ENCODE assay signal across 8 cellular contexts in the genomic region with DNA sequence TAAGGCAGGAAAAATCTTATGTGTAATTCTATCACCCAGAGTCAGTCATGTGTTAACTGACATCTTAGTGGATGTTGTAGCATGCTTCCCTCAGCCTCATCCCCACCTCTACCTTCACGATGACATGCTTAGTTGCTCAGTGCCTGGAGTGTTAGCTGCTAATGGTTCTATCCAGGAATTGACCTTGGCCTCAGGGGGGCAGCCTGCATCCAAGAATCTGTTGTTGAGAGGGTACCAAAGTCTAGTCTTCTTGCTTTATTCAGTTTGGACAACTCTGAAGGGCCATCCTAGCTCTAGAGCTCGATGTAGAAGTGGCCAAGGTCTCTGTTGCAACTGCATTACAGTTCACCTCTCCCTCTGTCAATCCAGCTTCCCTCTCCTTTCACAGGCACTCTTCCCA.
A peak's percentile ranks its signal among the peaks of the same experiment; 100 is the strongest.
DNase-seq lines count a peak whose midpoint lies in the region; ATAC-seq and TF ChIP-seq lines count a peak whose summit lies in the region.

No MANE protein-coding gene starts in this region.

- no peak overlapping the region for H3K27ac ChIP-seq in VCaP
- H3K27ac ChIP-seq in left ventricle myocardium inferior (replicated peaks): no peak overlapping the region

- H3K4me1 ChIP-seq in left ventricle myocardium inferior: no peaks in the 10 kb centered on the region

- no peaks in the 10 kb centered on the region for H3K9me3 ChIP-seq in left ventricle myocardium inferior (replicated peaks)

- peak overlapping the region; percentile 14 for H3K27ac Mint-ChIP-seq in stimulated activated naive B cell treated with anti-CD40 and anti-IgM and Interleukin-4, amounts not matched to agents 10 μg/mL and 1 μg/mL and 100 μg/mL, for 72 hours

- H3K36me3 ChIP-seq in left ventricle myocardium inferior: peaks cover 4% of the 10 kb centered on the region

- intact Hi-C loops in left ventricle myocardium inferior (cut with micrococcal nuclease): no loop called here

- DNase-seq in CMK (ENCODE audit: low read depth) (peak; percentile 7), HT-29 (ENCODE audit: low spot score) (peak; percentile 28), left ventricle myocardium inferior (peak; percentile 50)
- DNase-seq in stimulated activated naive B cell treated with anti-CD40 and anti-IgM and Interleukin-4, amounts not matched to agents 10 μg/mL and 1 μg/mL and 100 μg/mL, for 72 hours: no peak

- no peaks in the 10 kb centered on the region for H3K27me3 Mint-ChIP-seq in stimulated activated naive B cell treated with anti-CD40 and anti-IgM and Interleukin-4, amounts not matched to agents 10 μg/mL and 1 μg/mL and 100 μg/mL, for 72 hours

- H3K36me3 Mint-ChIP-seq in stimulated activated naive B cell treated with anti-CD40 and anti-IgM and Interleukin-4, amounts not matched to agents 10 μg/mL and 1 μg/mL and 100 μg/mL, for 72 hours: peaks cover 5 to 14% of the 10 kb centered on the region in 2 donors

- no peak overlapping the region for H3K4me3 ChIP-seq in left ventricle myocardium inferior

- peaks cover 0 to 5% of the 10 kb centered on the region in 2 donors for H3K9me3 Mint-ChIP-seq in stimulated activated naive B cell treated with anti-CD40 and anti-IgM and Interleukin-4, amounts not matched to agents 10 μg/mL and 1 μg/mL and 100 μg/mL, for 72 hours

- ATAC-seq in stimulated activated naive B cell treated with anti-CD40 and anti-IgM and Interleukin-4, amounts not matched to agents 10 μg/mL and 1 μg/mL and 100 μg/mL, for 72 hours (replicated peaks): no peak
- ATAC-seq in HG02884 (IDR thresholded peaks at IDR 0.05; ENCODE audit: unreplicated experiment): no peak
- ATAC-seq in GM18498 (IDR thresholded peaks at IDR 0.05; ENCODE audit: unreplicated experiment): no peak
- ATAC-seq in HG03095 (IDR thresholded peaks at IDR 0.05; ENCODE audit: unreplicated experiment): no peak

- H3K27me3 ChIP-seq in left ventricle myocardium inferior (ENCODE audit: low read depth): no peaks in the 10 kb centered on the region

- TF ChIP-seq CTCF in VCaP (conservative IDR thresholded peaks at IDR 0.05): peak; percentile 41
- TF ChIP-seq CTCF in left ventricle myocardium inferior (IDR thresholded peaks at IDR 0.05; ENCODE audit: borderline replicate concordance): peak; percentile 65

- no peaks in the 10 kb centered on the region for H3K4me1 Mint-ChIP-seq in stimulated activated naive B cell treated with anti-CD40 and anti-IgM and Interleukin-4, amounts not matched to agents 10 μg/mL and 1 μg/mL and 100 μg/mL, for 72 hours

- H3K4me3 Mint-ChIP-seq in stimulated activated naive B cell treated with anti-CD40 and anti-IgM and Interleukin-4, amounts not matched to agents 10 μg/mL and 1 μg/mL and 100 μg/mL, for 72 hours: no peak overlapping the region
